ENCODE assay signal across 29 cellular contexts in genomic region chr4:120561648-120562047, GRCh38.
"Had no signal": no experiment of that assay in that cellular context is flagged by ENCODE, and none has a peak within 500 bp of the region (broad histone marks: within the 10 kb centered on the region; RNA-seq: fewer than 3 reads in every experiment).

No MANE protein-coding gene starts in this region.

- ATAC-seq: activated CD4-positive, alpha-beta T cell treated with anti-CD3 and anti-CD28 coated beads for 36 hours; activated CD8-positive, alpha-beta T cell treated with anti-CD3 and anti-CD28 coated beads for 36 hours; activated T-cell treated with anti-CD3 and anti-CD28 coated beads, Interleukin-2, amount 50 U/mL, for 72 hours; body of pancreas; Panc1; Right ventricle myocardium inferior had no signal

- DNase-seq: activated CD4-positive, alpha-beta T cell treated with anti-CD3 and anti-CD28 coated beads for 36 hours; activated CD4-positive, alpha-beta T cell treated with anti-CD3 and anti-CD28 coated beads, Interleukin-2, amount 50 U/mL, for 1 hour; activated CD8-positive, alpha-beta memory T cell treated with anti-CD3 and anti-CD28 coated beads, Interleukin-2, amount 50 U/mL, for 4 hours; activated CD8-positive, alpha-beta T cell treated with anti-CD3 and anti-CD28 coated beads for 36 hours; activated naive CD4-positive, alpha-beta T cell treated with anti-CD3 and anti-CD28 coated beads, Interleukin-2, amount 50 U/mL, for 16 hours; activated naive CD8-positive, alpha-beta T cell treated with anti-CD3 and anti-CD28 coated beads, Interleukin-2, amount 10 ng/mL, durations not matched to agents 7 days and 5 days; activated T-cell treated with anti-CD3 and anti-CD28 coated beads, Interleukin-2, amount 50 U/mL, for 72 hours; amniotic stem cell; body of pancreas; central memory CD4-positive, alpha-beta T cell; MG63; NCI-H1105; NCI-H1436 treated with DMSO at 0.1 percent for 48 hours; NCI-H187; NCI-H2081; NCI-H510A treated with DMSO at 0.1 percent for 48 hours; NCI-H69; NK-92 treated with Interleukin-12 subunit alpha and Interleukin-12 subunit beta, amount 100 ng/mL, for 24 hours; OCI-M1; RPMI8226; SJCRH30; SK-N-SH; T-helper 1 cell had no signal

- H3K27ac ChIP-seq: ascending aorta, body of pancreas, SJCRH30, VCaP had no signal

- H3K27me3 ChIP-seq: ascending aorta, body of pancreas, MG63, SJCRH30 had no signal

- H3K9ac ChIP-seq: SK-N-SH had no signal

- H3K4me3 ChIP-seq: ascending aorta, body of pancreas, MG63, SJCRH30 had no signal

- H3K4me1 ChIP-seq: ascending aorta, body of pancreas, SJCRH30 had no signal

- H3K4me3 Mint-ChIP-seq: activated CD4-positive, alpha-beta T cell treated with anti-CD3 and anti-CD28 coated beads for 36 hours; activated CD8-positive, alpha-beta T cell treated with anti-CD3 and anti-CD28 coated beads for 36 hours; activated naive CD8-positive, alpha-beta T cell treated with anti-CD3 and anti-CD28 coated beads, Interleukin-2, amount 10 ng/mL, durations not matched to agents 7 days and 5 days; activated T-cell treated with anti-CD3 and anti-CD28 coated beads, Interleukin-2, amount 50 U/mL, for 72 hours had no signal

- H3K9me3 ChIP-seq: body of pancreas, MG63, SK-N-SH had no signal

- H3K36me3 ChIP-seq: ascending aorta, MG63, SJCRH30 had no signal

- H3K9me2 ChIP-seq: SK-N-SH had no signal

- H3K27ac Mint-ChIP-seq: activated CD4-positive, alpha-beta T cell treated with anti-CD3 and anti-CD28 coated beads for 36 hours; activated CD8-positive, alpha-beta T cell treated with anti-CD3 and anti-CD28 coated beads for 36 hours; activated naive CD8-positive, alpha-beta T cell treated with anti-CD3 and anti-CD28 coated beads, Interleukin-2, amount 10 ng/mL, durations not matched to agents 7 days and 5 days; activated T-cell treated with anti-CD3 and anti-CD28 coated beads, Interleukin-2, amount 50 U/mL, for 72 hours; activated T-helper 2 cell treated with anti-CD3 and anti-CD28 coated beads, Interferon-gamma antibody, Interleukin-2, Interleukin-4, amounts not matched to agents 10 μg/mL and 5 μg/mL and 100 μg/mL, durations not matched to agents 14 hours and 24 hours and 36 hours had no signal

- H3K27me3 Mint-ChIP-seq: activated CD4-positive, alpha-beta T cell treated with anti-CD3 and anti-CD28 coated beads for 36 hours; activated naive CD8-positive, alpha-beta T cell treated with anti-CD3 and anti-CD28 coated beads, Interleukin-2, amount 10 ng/mL, durations not matched to agents 7 days and 5 days had no signal

- H3K4me1 Mint-ChIP-seq: activated CD4-positive, alpha-beta T cell treated with anti-CD3 and anti-CD28 coated beads for 36 hours; activated naive CD8-positive, alpha-beta T cell treated with anti-CD3 and anti-CD28 coated beads, Interleukin-2, amount 10 ng/mL, durations not matched to agents 7 days and 5 days had no signal

- H3K4me2 ChIP-seq: SK-N-SH had no signal

- FAIRE-seq: bronchial epithelial cell had no signal

- H3K36me3 Mint-ChIP-seq: activated naive CD8-positive, alpha-beta T cell treated with anti-CD3 and anti-CD28 coated beads, Interleukin-2, amount 10 ng/mL, durations not matched to agents 7 days and 5 days had no signal
